In genomic region chr16:75305364-75306101, GRCh38 we compare ENCODE assay signal across 8 cellular contexts. TPM values are rescaled to one million over a fixed set of nuclear protein-coding genes. Genes with fewer than 3 reads are reported as not detected.
DNase-seq lines count a peak whose midpoint lies in the region; ATAC-seq and TF ChIP-seq lines count a peak whose summit lies in the region.

No MANE protein-coding gene starts in this region.

- H3K79me2 ChIP-seq in DND-41 (ENCODE audit: insufficient read depth, low read length): no peaks in the 10 kb centered on the region

- no peaks in the 10 kb centered on the region for H3K9me3 Mint-ChIP-seq in activated B cell treated with CpG ODN at 0.5 μM for 24 hours

- H3K4me3 ChIP-seq in DND-41 (ENCODE audit: low read depth in 1 of 2, low read length in 2 of 2) (peak overlapping the region in 1 of 2 experiments; percentile 17; a peak in 1 of 4 replicates), LNCaP clone FGC (ENCODE audit: low read depth, low read length) (no peak overlapping the region), duodenal mucosa (ENCODE audit: low read depth in 1 of 2, low read length in 2 of 2) (peak overlapping the region; percentile 37 to 59), mucosa of stomach (ENCODE audit: low read length) (no peak overlapping the region)

- TF ChIP-seq CTCF in DND-41 (IDR thresholded peaks at IDR 0.05; ENCODE audit: borderline replicate concordance, extremely low read depth, low read length, poor library complexity, severe bottlenecking) (peak; percentile 15), LNCaP clone FGC (IDR thresholded peaks at IDR 0.05; ENCODE audit: control insufficient read depth, extremely low read depth, insufficient read depth) (no peak), activated B cell treated with CpG ODN at 0.5 μM for 24 hours (IDR thresholded peaks at IDR 0.05) (no peak)

- H3K9me3 ChIP-seq in DND-41 (ENCODE audit: insufficient read depth, low read length, severe bottlenecking) (no peaks in the 10 kb centered on the region), duodenal mucosa (ENCODE audit: control insufficient read depth in 1 of 2, low read length in 2 of 2) (no peaks in the 10 kb centered on the region), mucosa of stomach (ENCODE audit: control insufficient read depth, low read length) (no peaks in the 10 kb centered on the region)

- intact Hi-C loops in activated B cell treated with CpG ODN at 0.5 μM for 24 hours (cut with micrococcal nuclease): loop anchor here (5.0 kb wide), 1 partner anchor 77 kb away; no protein-coding TSS in a partner anchor

- ATAC-seq in DND-41 (ENCODE audit: insufficient read depth, low read depth) (peak; percentile 98), GM21786 (IDR thresholded peaks at IDR 0.05; ENCODE audit: unreplicated experiment) (peak; percentile 84), activated B cell treated with CpG ODN at 0.5 μM for 24 hours (ENCODE audit: low read depth) (peak; percentile 90)

- H3K4me1 ChIP-seq in DND-41 (ENCODE audit: insufficient read depth, low read length) (peaks cover 44% of the 10 kb centered on the region), duodenal mucosa (ENCODE audit: control insufficient read depth in 1 of 2, insufficient read depth in 2 of 2, low read length in 2 of 2) (peaks cover 38 to 52% of the 10 kb centered on the region in 2 donors), mucosa of stomach (ENCODE audit: control insufficient read depth, insufficient read depth, low read length) (peaks cover 39% of the 10 kb centered on the region)

- DNase-seq in DND-41: peak; percentile 75
- peak; percentile 74 for DNase-seq in LNCaP clone FGC (ENCODE audit: low read depth)
- DNase-seq in activated B cell treated with CpG ODN at 0.5 μM for 24 hours: no peak
- peak in 10 of 49 donors; percentile 4 to 54 (median 18) for DNase-seq in substantia nigra (lab: John Stamatoyannopoulos, UW)
- no peak for DNase-seq in KG1 (lab: John Stamatoyannopoulos, UW)

- H3K27me3 ChIP-seq in DND-41 (ENCODE audit: insufficient read depth, low read length, poor library complexity) (no peaks in the 10 kb centered on the region), duodenal mucosa (ENCODE audit: control insufficient read depth in 1 of 2, insufficient read depth in 2 of 2, low read length in 2 of 2) (no peaks in the 10 kb centered on the region), mucosa of stomach (ENCODE audit: control insufficient read depth, insufficient read depth, low read length) (no peaks in the 10 kb centered on the region)

- POLR2A ChIA-PET in activated B cell treated with CpG ODN at 0.5 μM for 24 hours (lab: Charles Lee): interaction anchor here (1.0 kb wide), 1 partner anchor 75 kb away, joined by 3 read pairs; no protein-coding TSS in a partner anchor

- peaks cover 2% of the 10 kb centered on the region for H3K27me3 Mint-ChIP-seq in activated B cell treated with CpG ODN at 0.5 μM for 24 hours

- H2AFZ ChIP-seq in DND-41 (ENCODE audit: low read depth, low read length): peak overlapping the region; percentile 50; the same call in 1 of the 2 replicates

- peak overlapping the region; percentile 41 for H3K4me2 ChIP-seq in DND-41 (ENCODE audit: insufficient read depth, low read length)

- H4K20me1 ChIP-seq in DND-41 (ENCODE audit: insufficient read depth, low read length): peaks cover 10% of the 10 kb centered on the region; the same call in 1 of the 2 replicates

- H3K4me1 Mint-ChIP-seq in activated B cell treated with CpG ODN at 0.5 μM for 24 hours: peaks cover 2% of the 10 kb centered on the region

- H3K36me3 Mint-ChIP-seq in activated B cell treated with CpG ODN at 0.5 μM for 24 hours (ENCODE audit: low read depth): peaks cover 47% of the 10 kb centered on the region

- H3K9ac ChIP-seq in DND-41 (ENCODE audit: low read depth, low read length) (peak overlapping the region; percentile 42), duodenal mucosa (ENCODE audit: low read depth in 1 of 2, low read length in 2 of 2) (peak overlapping the region; percentile 58 to 80), mucosa of stomach (ENCODE audit: low read length) (peak overlapping the region; percentile 73)

- CTCF ChIA-PET in activated B cell treated with CpG ODN at 0.5 μM for 24 hours (lab: Charles Lee): no interaction called here

- H3K27ac ChIP-seq in DND-41 (ENCODE audit: low read length): peak overlapping the region; percentile 83
- H3K27ac ChIP-seq in duodenal mucosa (ENCODE audit: low read depth, low read length): peak overlapping the region; percentile 92
- H3K27ac ChIP-seq in substantia nigra (ENCODE audit: low read depth, low read length, poor library complexity, severe bottlenecking): peak overlapping the region; percentile 90

- peaks cover 38% of the 10 kb centered on the region for H3K36me3 ChIP-seq in DND-41 (ENCODE audit: insufficient read depth, low read length)
- H3K36me3 ChIP-seq in duodenal mucosa (ENCODE audit: control insufficient read depth in 1 of 2, insufficient read depth in 2 of 2, low read length in 2 of 2): peaks cover 3 to 17% of the 10 kb centered on the region in 2 donors
- no peaks in the 10 kb centered on the region for H3K36me3 ChIP-seq in mucosa of stomach (ENCODE audit: control insufficient read depth, insufficient read depth, low read length)

- no peak overlapping the region for H3K27ac Mint-ChIP-seq in activated B cell treated with CpG ODN at 0.5 μM for 24 hours

- no peak overlapping the region for H3K4me3 Mint-ChIP-seq in activated B cell treated with CpG ODN at 0.5 μM for 24 hours

RNA-seq across cellular contexts. Expression of gene BCAR1, which starts 54.1 kb away (rescaled TPM):
- not detected in 2 replicates for total RNA-seq in activated B cell treated with CpG ODN at 0.5 μM for 24 hours

Comparison
In these comparisons a context has a peak if more than half of its experiments do, and no peak if none do; other contexts are left out.
1. DNase-seq: peak in DND-41 (single experiment) and LNCaP clone FGC (single experiment); none in activated B cell treated with CpG ODN at 0.5 μM for 24 hours (single experiment) and KG1 (single experiment).
2. H3K4me3 ChIP-seq: peak in duodenal mucosa (2 of 2); none in LNCaP clone FGC (single experiment) and mucosa of stomach (single experiment).
3. Peak in every context shown above with its lines, with median percentiles within 50 percentile points of each other: ATAC-seq, H3K27ac ChIP-seq and H3K9ac ChIP-seq.